ENCODE assay signal across 17 cellular contexts in the genomic region with DNA sequence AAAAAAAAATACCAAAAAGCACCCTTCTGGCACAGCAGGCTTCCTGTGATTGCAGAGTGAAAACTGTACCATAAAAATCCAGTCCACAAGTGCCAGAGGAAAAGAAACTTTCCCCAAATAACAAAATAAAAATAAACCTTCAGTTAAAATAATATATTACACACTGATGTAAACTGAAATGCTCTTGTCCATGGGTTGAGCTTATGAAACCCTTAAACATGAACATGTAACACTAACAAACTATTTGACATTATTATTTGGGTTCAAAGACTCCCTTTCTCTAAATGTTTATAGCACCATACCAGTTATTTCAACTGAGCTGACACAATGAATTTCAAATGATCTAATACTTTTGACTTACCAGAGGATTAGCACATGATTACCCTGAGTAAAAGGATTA.
"Had no signal": no experiment of that assay in that cellular context is flagged by ENCODE, and none has a peak within 500 bp of the region (broad histone marks: within the 10 kb centered on the region; RNA-seq: fewer than 3 reads in every experiment).

No MANE protein-coding gene starts in this region.

- H3K9me3 Mint-ChIP-seq: natural killer cell; T-helper 1 cell treated with Interleukin-12 subunit alpha and Interleukin-12 subunit beta and Interleukin-4 antibody, amounts not matched to agents 30 μg/mL and 1 μg/mL, for 36 hours had no signal

- H3K4me1 Mint-ChIP-seq: stimulated activated effector memory CD8-positive, alpha-beta T cell treated with anti-CD3 and anti-CD28 coated beads, Interleukin-12 subunit alpha, Interleukin-12 subunit beta, amount 100 ng/mL, for 72 hours had no signal

- H3K4me1 ChIP-seq: breast epithelium, left lung, prostate gland had no signal

- H3K36me3 ChIP-seq: breast epithelium, esophagus muscularis mucosa, heart left ventricle, left lung, prostate gland, tibial nerve had no signal

- H3K27me3 ChIP-seq: breast epithelium, esophagus muscularis mucosa, heart left ventricle, left lung, tibial nerve had no signal

- DNase-seq: activated CD4-positive, alpha-beta T cell treated with anti-CD3 and anti-CD28 coated beads, Interleukin-2, amount 50 U/mL, for 1 hour; activated CD4-positive, CD25-positive, alpha-beta regulatory T cell; activated T-cell treated with anti-CD3 and anti-CD28 coated beads for 4 hours; amygdala; dorsolateral prefrontal cortex; heart left ventricle; left lung; natural killer cell; nucleus accumbens had no signal

- H3K27ac Mint-ChIP-seq: activated T-helper 2 cell treated with anti-CD3 and anti-CD28 coated beads, Interferon-gamma antibody, Interleukin-2, Interleukin-4, amounts not matched to agents 10 μg/mL and 5 μg/mL and 100 μg/mL, durations not matched to agents 14 hours and 24 hours and 36 hours; natural killer cell; stimulated activated effector memory CD8-positive, alpha-beta T cell treated with anti-CD3 and anti-CD28 coated beads, Interleukin-12 subunit alpha, Interleukin-12 subunit beta, amount 100 ng/mL, for 72 hours; T-helper 1 cell treated with Interleukin-12 subunit alpha and Interleukin-12 subunit beta and Interleukin-4 antibody, amounts not matched to agents 30 μg/mL and 1 μg/mL, for 36 hours had no signal

- H3K27ac ChIP-seq: breast epithelium, dorsolateral prefrontal cortex, heart left ventricle, prostate gland had no signal

- H3K4me3 ChIP-seq: breast epithelium, dorsolateral prefrontal cortex, esophagus muscularis mucosa, heart left ventricle, left lung, prostate gland, tibial nerve had no signal

- ATAC-seq: activated naive CD4-positive, alpha-beta T cell treated with anti-CD3 and anti-CD28 coated beads, Interleukin-2, amount 50 U/mL, for 72 hours; heart left ventricle; left lung; natural killer cell; stimulated activated effector memory CD8-positive, alpha-beta T cell treated with anti-CD3 and anti-CD28 coated beads, Interleukin-12 subunit alpha, Interleukin-12 subunit beta, amount 100 ng/mL, for 72 hours had no signal

- H3K4me3 Mint-ChIP-seq: natural killer cell; stimulated activated effector memory CD8-positive, alpha-beta T cell treated with anti-CD3 and anti-CD28 coated beads, Interleukin-12 subunit alpha, Interleukin-12 subunit beta, amount 100 ng/mL, for 72 hours; T-helper 1 cell treated with Interleukin-12 subunit alpha and Interleukin-12 subunit beta and Interleukin-4 antibody, amounts not matched to agents 30 μg/mL and 1 μg/mL, for 36 hours had no signal

- H3K9me3 ChIP-seq: breast epithelium, esophagus muscularis mucosa, heart left ventricle, prostate gland, tibial nerve had no signal

- H3K36me3 Mint-ChIP-seq: activated naive CD4-positive, alpha-beta T cell treated with anti-CD3 and anti-CD28 coated beads, Interleukin-2, amount 50 U/mL, for 72 hours; natural killer cell; stimulated activated effector memory CD8-positive, alpha-beta T cell treated with anti-CD3 and anti-CD28 coated beads, Interleukin-12 subunit alpha, Interleukin-12 subunit beta, amount 100 ng/mL, for 72 hours had no signal
